8 cellular contexts compared by ENCODE assay signal in genomic region chrX:118495061-118495921, GRCh38. TPM values are rescaled to one million over a fixed set of nuclear protein-coding genes. Genes with fewer than 3 reads are reported as not detected.
DNase-seq lines count a peak whose midpoint lies in the region; ATAC-seq and TF ChIP-seq lines count a peak whose summit lies in the region.

TSS of gene DOCK11 (plus strand) at chrX:118495815. CDS start at chrX:118495972, 157 bp downstream.

- H3K4me1 Mint-ChIP-seq in activated CD8-positive, alpha-beta memory T cell treated with anti-CD3 and anti-CD28 coated beads, Interleukin-2, amount 10 ng/mL, durations not matched to agents 7 days and 5 days: peaks cover 23% of the 10 kb centered on the region
- peaks cover 9% of the 10 kb centered on the region for H3K4me1 Mint-ChIP-seq in endodermal cell
- H3K4me1 Mint-ChIP-seq in mesothelial cell of epicardium: peaks cover 22% of the 10 kb centered on the region

- WGBS in endodermal cell (ENCODE audit: insufficient coverage in 1 of 2, insufficient read length in 1 of 2), 2 experiments: 6% methylated on average over 46 of the region's 64 CpGs; no CpG with 5 or more reads in 1 of the 2 experiments

- ATAC-seq in HG03457 (IDR thresholded peaks at IDR 0.05; ENCODE audit: unreplicated experiment): peak; percentile 57
- ATAC-seq in activated CD8-positive, alpha-beta memory T cell treated with anti-CD3 and anti-CD28 coated beads, Interleukin-2, amount 10 ng/mL, durations not matched to agents 7 days and 5 days: peak; percentile 76

- H4K20me1 ChIP-seq in BLaER1 treated with 17β-estradiol and CSF1 and Interleukin-3, amounts not matched to agents 10 nM and 100 nM: peaks cover 0 to 15% (median 3%) of the 10 kb centered on the region in 11 experiments; a peak in 6 of 22 replicates

- peaks cover 12% of the 10 kb centered on the region for H3K36me3 Mint-ChIP-seq in activated CD8-positive, alpha-beta memory T cell treated with anti-CD3 and anti-CD28 coated beads, Interleukin-2, amount 10 ng/mL, durations not matched to agents 7 days and 5 days
- no peaks in the 10 kb centered on the region for H3K36me3 Mint-ChIP-seq in endodermal cell (ENCODE audit: low read depth)
- H3K36me3 Mint-ChIP-seq in mesothelial cell of epicardium: no peaks in the 10 kb centered on the region

- H3K27me3 ChIP-seq in BLaER1 treated with 17β-estradiol and CSF1 and Interleukin-3, amounts not matched to agents 10 nM and 100 nM: no peaks in the 10 kb centered on the region
- H3K27me3 ChIP-seq in NT2/D1 (ENCODE audit: insufficient read depth, insufficient read length): peaks cover 30% of the 10 kb centered on the region
- H3K27me3 ChIP-seq in endodermal cell (ENCODE audit: control insufficient read depth, insufficient read depth, low read length, poor library complexity, severe bottlenecking): peaks cover 17% of the 10 kb centered on the region

- H3K9ac ChIP-seq in BLaER1 treated with 17β-estradiol and CSF1 and Interleukin-3, amounts not matched to agents 10 nM and 100 nM: peak within 1 kb of the TSS; percentile 80 to 94 (median 90)
- H3K9ac ChIP-seq in NT2/D1 (ENCODE audit: insufficient read length, low read depth) (peak within 1 kb of the TSS; percentile 80), endodermal cell (ENCODE audit: extremely low read depth, low read length, poor library complexity, severe bottlenecking) (peak within 1 kb of the TSS; percentile 34)

- peaks cover 31 to 41% (median 34%) of the 10 kb centered on the region in 10 experiments for H3K4me1 ChIP-seq in BLaER1 treated with 17β-estradiol and CSF1 and Interleukin-3, amounts not matched to agents 10 nM and 100 nM
- peaks cover 3% of the 10 kb centered on the region for H3K4me1 ChIP-seq in NT2/D1 (ENCODE audit: insufficient read depth, insufficient read length)
- no peaks in the 10 kb centered on the region for H3K4me1 ChIP-seq in endodermal cell (ENCODE audit: control insufficient read depth, insufficient read depth, low read length)

- peak within 1 kb of the TSS; percentile 78 to 93 (median 87) for H3K27ac ChIP-seq in BLaER1 treated with 17β-estradiol and CSF1 and Interleukin-3, amounts not matched to agents 10 nM and 100 nM
- H3K27ac ChIP-seq in endodermal cell (ENCODE audit: low read depth, low read length): peak within 1 kb of the TSS; percentile 68

- CTCF ChIA-PET in activated CD8-positive, alpha-beta memory T cell treated with anti-CD3 and anti-CD28 coated beads, Interleukin-2, amount 10 ng/mL, durations not matched to agents 7 days and 5 days (lab: Charles Lee): interaction anchor here (0.9 to 3.9 kb wide), 6 partner anchors 11 to 106 kb away, joined by 3 to 20 read pairs (median 8); no protein-coding TSS in a partner anchor

- no peaks in the 10 kb centered on the region for H3K9me3 Mint-ChIP-seq in activated CD8-positive, alpha-beta memory T cell treated with anti-CD3 and anti-CD28 coated beads, Interleukin-2, amount 10 ng/mL, durations not matched to agents 7 days and 5 days (ENCODE audit: low read depth)
- H3K9me3 Mint-ChIP-seq in endodermal cell: peaks cover 47% of the 10 kb centered on the region
- H3K9me3 Mint-ChIP-seq in mesothelial cell of epicardium: peaks cover 23% of the 10 kb centered on the region

- TF ChIP-seq CTCF in endodermal cell (conservative IDR thresholded peaks at IDR 0.05) (no peak), mesothelial cell of epicardium (IDR thresholded peaks at IDR 0.05; ENCODE audit: unreplicated experiment) (no peak)

- H3K4me2 ChIP-seq in BLaER1 treated with 17β-estradiol and CSF1 and Interleukin-3, amounts not matched to agents 10 nM and 100 nM: peak within 1 kb of the TSS; percentile 73 to 86 (median 79)

- H3K27me3 Mint-ChIP-seq in activated CD8-positive, alpha-beta memory T cell treated with anti-CD3 and anti-CD28 coated beads, Interleukin-2, amount 10 ng/mL, durations not matched to agents 7 days and 5 days: no peaks in the 10 kb centered on the region
- H3K27me3 Mint-ChIP-seq in endodermal cell (ENCODE audit: insufficient read depth) (peaks cover 37% of the 10 kb centered on the region), mesothelial cell of epicardium (ENCODE audit: low read depth) (no peaks in the 10 kb centered on the region)

- DNase-seq in GM19240 (ENCODE audit: insufficient read length, low spot score) (peak; percentile 41), NT2/D1 (ENCODE audit: low read depth, low spot score) (peak; percentile 61), endodermal cell (peak; percentile 85), mesothelial cell of epicardium (ENCODE audit: low spot score in 2 of 2, unreplicated experiment in 2 of 2) (peak; percentile 43 to 60)
- peak; percentile 91 for DNase-seq in activated CD8-positive, alpha-beta memory T cell treated with anti-CD3 and anti-CD28 coated beads, Interleukin-2, amount 10 ng/mL, durations not matched to agents 7 days and 5 days
- DNase-seq in stimulated activated CD8-positive, alpha-beta memory T cell treated with anti-CD3 and anti-CD28 coated beads, Interleukin-15, amount 100 ng/mL, for 24 hours (ENCODE audit: low read depth): peak; percentile 30

- H3K9me3 ChIP-seq in BLaER1 treated with 17β-estradiol and CSF1 and Interleukin-3, amounts not matched to agents 10 nM and 100 nM (replicated peaks in 1 of 11): peaks cover 0 to 13% (median 8%) of the 10 kb centered on the region in 11 experiments; a peak in 10 of 22 replicates
- H3K9me3 ChIP-seq in NT2/D1 (ENCODE audit: insufficient read depth, low read length): no peaks in the 10 kb centered on the region
- no peaks in the 10 kb centered on the region for H3K9me3 ChIP-seq in endodermal cell (ENCODE audit: control insufficient read depth, low read length)

- peak within 1 kb of the TSS; percentile 69 to 87 (median 81) for H3K4me3 ChIP-seq in BLaER1 treated with 17β-estradiol and CSF1 and Interleukin-3, amounts not matched to agents 10 nM and 100 nM
- H3K4me3 ChIP-seq in NT2/D1 (ENCODE audit: insufficient read length, low read depth) (peak within 1 kb of the TSS; percentile 64), endodermal cell (ENCODE audit: low read length) (peak within 1 kb of the TSS; percentile 74)

- H3K27ac Mint-ChIP-seq in activated CD8-positive, alpha-beta memory T cell treated with anti-CD3 and anti-CD28 coated beads, Interleukin-2, amount 10 ng/mL, durations not matched to agents 7 days and 5 days: peak within 1 kb of the TSS; percentile 99
- H3K27ac Mint-ChIP-seq in endodermal cell: no peak within 1 kb of the TSS
- H3K27ac Mint-ChIP-seq in mesothelial cell of epicardium: peak within 1 kb of the TSS; percentile 75

- H3K36me3 ChIP-seq in BLaER1 treated with 17β-estradiol and CSF1 and Interleukin-3, amounts not matched to agents 10 nM and 100 nM: peaks cover 0 to 10% (median 0%) of the 10 kb centered on the region in 11 experiments; a peak in 5 of 22 replicates
- H3K36me3 ChIP-seq in NT2/D1 (ENCODE audit: insufficient read depth, insufficient read length, low read length): no peaks in the 10 kb centered on the region
- no peaks in the 10 kb centered on the region for H3K36me3 ChIP-seq in endodermal cell (ENCODE audit: control insufficient read depth, insufficient read depth, low read length)

- H3K4me3 Mint-ChIP-seq in activated CD8-positive, alpha-beta memory T cell treated with anti-CD3 and anti-CD28 coated beads, Interleukin-2, amount 10 ng/mL, durations not matched to agents 7 days and 5 days: peak within 1 kb of the TSS; percentile 99
- H3K4me3 Mint-ChIP-seq in endodermal cell (peak within 1 kb of the TSS; percentile 59), mesothelial cell of epicardium (peak within 1 kb of the TSS; percentile 89)

RNA-seq across cellular contexts. Expression of gene DOCK11, which starts in this region (rescaled TPM):
- 10 to 100 TPM; 57.1 to 63.1 TPM for total RNA-seq in activated CD8-positive, alpha-beta memory T cell treated with anti-CD3 and anti-CD28 coated beads, Interleukin-2, amount 10 ng/mL, durations not matched to agents 7 days and 5 days
- total RNA-seq in endodermal cell (1 to 10 TPM; 3.1 to 3.4 TPM), mesothelial cell of epicardium (53.6 to 58.2 TPM (median 56.7 TPM) in 3 replicates)
- polyA plus RNA-seq in endodermal cell (2013, experiment 1 of 2): 14.8 TPM
- polyA plus RNA-seq in endodermal cell (2013, experiment 2 of 2): 12.0 TPM

Comparison
In these comparisons a context has a peak if more than half of its experiments do, and no peak if none do; other contexts are left out.
1. Peak in every context shown above with its lines: DNase-seq, ATAC-seq, H3K4me3 ChIP-seq and H3K27ac ChIP-seq.
2. RNA of gene DOCK11 (total RNA-seq): 57.1 to 63.1 TPM in activated CD8-positive, alpha-beta memory T cell treated with anti-CD3 and anti-CD28 coated beads, Interleukin-2, amount 10 ng/mL, durations not matched to agents 7 days and 5 days and 53.6 to 58.2 TPM in mesothelial cell of epicardium; 3.1 to 3.4 TPM in endodermal cell; every median in the first group is over 10 times any median in the second.
3. H3K9ac ChIP-seq: peak in every context shown above with its lines; median percentile 90 in BLaER1 treated with 17β-estradiol and CSF1 and Interleukin-3, amounts not matched to agents 10 nM and 100 nM; 80 in NT2/D1; 34 in endodermal cell.
4. DNase-seq: peak in every context shown above with its lines; median percentile 91 in activated CD8-positive, alpha-beta memory T cell treated with anti-CD3 and anti-CD28 coated beads, Interleukin-2, amount 10 ng/mL, durations not matched to agents 7 days and 5 days; 85 in endodermal cell; 61 in NT2/D1; 52 in mesothelial cell of epicardium; 41 in GM19240; 30 in stimulated activated CD8-positive, alpha-beta memory T cell treated with anti-CD3 and anti-CD28 coated beads, Interleukin-15, amount 100 ng/mL, for 24 hours.